In the genomic region with DNA sequence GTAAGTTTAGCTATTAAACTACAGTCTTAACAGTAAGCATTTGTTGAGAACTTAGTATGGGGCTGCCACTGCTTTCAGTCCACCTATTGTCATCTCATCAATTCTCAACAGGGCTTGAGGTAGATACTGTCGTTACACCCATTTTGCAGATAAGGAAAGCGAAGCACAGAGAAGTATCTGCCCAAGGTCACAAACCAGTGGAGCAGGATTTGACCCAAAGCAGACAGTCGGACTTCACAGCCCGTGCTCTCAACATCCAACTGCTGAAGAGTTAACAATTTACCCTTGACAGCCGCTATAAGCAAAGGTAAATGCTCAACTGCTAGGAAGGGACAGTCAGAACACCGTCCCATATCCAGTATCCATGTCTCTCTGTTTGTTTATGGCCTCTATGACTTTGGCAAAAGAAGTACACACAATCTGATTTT, we compare ENCODE assay signal across 8 cellular contexts. TPM values are rescaled to one million over a fixed set of nuclear protein-coding genes. Genes with fewer than 3 reads are reported as not detected.
DNase-seq lines count a peak whose midpoint lies in the region; ATAC-seq and TF ChIP-seq lines count a peak whose summit lies in the region.

No MANE protein-coding gene starts in this region.

- H3K4me1 Mint-ChIP-seq in activated CD4-positive, alpha-beta T cell treated with anti-CD3 and anti-CD28 coated beads, Interleukin-2, amount 10 ng/mL, durations not matched to agents 24 days and 14 days: peaks cover 35% of the 10 kb centered on the region

- H3K27ac ChIP-seq in RWPE1 (peak overlapping the region; percentile 93), dorsolateral prefrontal cortex (peak overlapping the region; percentile 75 to 100 (median 94))

- ATAC-seq in mucosa of descending colon: peak; percentile 31
- no peak for ATAC-seq in GM21423 (IDR thresholded peaks at IDR 0.05; ENCODE audit: unreplicated experiment)
- no peak for ATAC-seq in HG03378 (IDR thresholded peaks at IDR 0.05; ENCODE audit: unreplicated experiment)

- POLR2A ChIA-PET in RWPE1 (lab: Yijun Ruan, JAX; ENCODE audit: low non-redundant PET): interaction anchor here (1.1 kb wide), 1 partner anchor 18 kb away, joined by 3 read pairs; no protein-coding TSS in a partner anchor

- H3K9me3 Mint-ChIP-seq in activated CD4-positive, alpha-beta T cell treated with anti-CD3 and anti-CD28 coated beads, Interleukin-2, amount 10 ng/mL, durations not matched to agents 24 days and 14 days: no peaks in the 10 kb centered on the region

- H3K36me3 ChIP-seq in mucosa of descending colon (ENCODE audit: low read depth): no peaks in the 10 kb centered on the region

- no peaks in the 10 kb centered on the region for H3K9me3 ChIP-seq in mucosa of descending colon

- H3K4me3 ChIP-seq in dorsolateral prefrontal cortex (peak overlapping the region; percentile 61 to 97 (median 85)), mucosa of descending colon (peak overlapping the region; percentile 90)

- H3K4me3 Mint-ChIP-seq in activated CD4-positive, alpha-beta T cell treated with anti-CD3 and anti-CD28 coated beads, Interleukin-2, amount 10 ng/mL, durations not matched to agents 24 days and 14 days: peak overlapping the region; percentile 92

- H3K4me1 ChIP-seq in mucosa of descending colon (ENCODE audit: low read depth): peaks cover 32% of the 10 kb centered on the region

- H3K27me3 Mint-ChIP-seq in activated CD4-positive, alpha-beta T cell treated with anti-CD3 and anti-CD28 coated beads, Interleukin-2, amount 10 ng/mL, durations not matched to agents 24 days and 14 days: no peaks in the 10 kb centered on the region

- H3K36me3 Mint-ChIP-seq in activated CD4-positive, alpha-beta T cell treated with anti-CD3 and anti-CD28 coated beads, Interleukin-2, amount 10 ng/mL, durations not matched to agents 24 days and 14 days (ENCODE audit: low read depth): peaks cover 2% of the 10 kb centered on the region

- H3K27me3 ChIP-seq in dorsolateral prefrontal cortex: no peaks in the 10 kb centered on the region

- intact Hi-C loops in activated CD4-positive, alpha-beta T cell treated with anti-CD3 and anti-CD28 coated beads, Interleukin-2, amount 10 ng/mL, durations not matched to agents 24 days and 14 days (cut with micrococcal nuclease): loop anchor here (1.0 to 2.0 kb wide), 2 partner anchors 18 to 29 kb away; no protein-coding TSS in a partner anchor
- intact Hi-C loops in dorsolateral prefrontal cortex (cut with DNase I) (loop anchor here (2.0 to 10.0 kb wide), 3 partner anchors 19 to 158 kb away; no protein-coding TSS in a partner anchor), mucosa of descending colon (cut with DNase I, micrococcal nuclease) (no loop called here)

- H3K27ac Mint-ChIP-seq in activated CD4-positive, alpha-beta T cell treated with anti-CD3 and anti-CD28 coated beads, Interleukin-2, amount 10 ng/mL, durations not matched to agents 24 days and 14 days: peak overlapping the region; percentile 91

- CTCF ChIA-PET in RWPE1 (lab: Yijun Ruan, JAX): no interaction called here

- peak; percentile 73 for DNase-seq in activated CD4-positive, alpha-beta T cell treated with anti-CD3 and anti-CD28 coated beads, Interleukin-2, amount 10 ng/mL, durations not matched to agents 24 days and 14 days
- no peak for DNase-seq in activated CD4-positive, alpha-beta T cell treated with anti-CD3 and anti-CD28 coated beads for 4 hours
- DNase-seq in RWPE1 (ENCODE audit: low spot score) (peak; percentile 18), dorsolateral prefrontal cortex (no peak), mucosa of descending colon (peak in 1 of 3 donors; percentile 45), hippocampal formation (lab: John Stamatoyannopoulos, UW) (no peak)

- TF ChIP-seq CTCF in RWPE1 (conservative IDR thresholded peaks at IDR 0.05; ENCODE audit: low read depth): no peak
- peak in 1 of 56 donors; percentile 10 for TF ChIP-seq CTCF in dorsolateral prefrontal cortex (IDR thresholded peaks at IDR 0.05 in 54 of 56, conservative IDR thresholded peaks at IDR 0.05 in 2 of 56; ENCODE audit: low read depth in 1 of 56, partially characterized antibody in 56 of 56)
- no peak for TF ChIP-seq CTCF in mucosa of descending colon (IDR thresholded peaks at IDR 0.05)

RNA-seq across cellular contexts. Expression of gene SIAH1, which starts 1.3 kb away (rescaled TPM):
- total RNA-seq in activated CD4-positive, alpha-beta T cell treated with anti-CD3 and anti-CD28 coated beads, Interleukin-2, amount 10 ng/mL, durations not matched to agents 24 days and 14 days: 13.5 and 15.1 TPM in 2 replicates
- total RNA-seq in dorsolateral prefrontal cortex: 10 to 100 TPM; 20.1 to 37.6 (median 27.7) TPM
- total RNA-seq in mucosa of descending colon: 10 to 100 TPM; 26.8 to 36.2 (median 27.1) TPM

Comparison
In these comparisons a context has a peak if more than half of its experiments do, and no peak if none do; other contexts are left out.
1. DNase-seq: peak in activated CD4-positive, alpha-beta T cell treated with anti-CD3 and anti-CD28 coated beads, Interleukin-2, amount 10 ng/mL, durations not matched to agents 24 days and 14 days (single experiment) and RWPE1 (single experiment); none in activated CD4-positive, alpha-beta T cell treated with anti-CD3 and anti-CD28 coated beads for 4 hours (0 of 2), dorsolateral prefrontal cortex (0 of 10) and hippocampal formation (0 of 2).
2. intact Hi-C loops: an anchor here in activated CD4-positive, alpha-beta T cell treated with anti-CD3 and anti-CD28 coated beads, Interleukin-2, amount 10 ng/mL, durations not matched to agents 24 days and 14 days (1.0 to 2.0 kb wide) and dorsolateral prefrontal cortex (2.0 to 10.0 kb wide); none called in mucosa of descending colon.